Comparison of ENCODE assay signal across 10 cellular contexts in the genomic region with DNA sequence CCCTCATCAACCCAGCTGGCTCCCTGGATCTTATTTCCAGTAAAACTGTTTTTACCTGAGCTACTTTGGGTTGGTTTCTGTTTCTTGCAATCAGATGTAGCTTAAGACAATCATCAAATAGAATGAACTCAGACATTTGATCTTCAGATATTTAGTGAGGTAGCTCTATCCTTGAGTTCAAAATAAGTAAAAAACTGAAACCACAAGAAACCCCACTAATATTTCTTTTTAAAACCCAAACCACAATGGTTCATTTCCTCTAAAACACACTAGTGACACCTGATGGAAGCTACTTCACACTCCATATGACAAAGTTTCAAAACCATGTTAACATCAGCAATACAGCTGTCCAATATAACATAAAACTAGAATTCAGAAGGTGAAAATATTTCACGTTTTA. TPM values are rescaled to one million over a fixed set of nuclear protein-coding genes. Genes with fewer than 3 reads are reported as not detected.
DNase-seq lines count a peak whose midpoint lies in the region; ATAC-seq and TF ChIP-seq lines count a peak whose summit lies in the region.
"Had no signal": no experiment of that assay in that cellular context is flagged by ENCODE, and none has a peak within 500 bp of the region (broad histone marks: within the 10 kb centered on the region; RNA-seq: fewer than 3 reads in every experiment).

No MANE protein-coding gene starts in this region.

- H3K27me3 ChIP-seq in CD8-positive, alpha-beta memory T cell (ENCODE audit: insufficient read depth, low read length, poor library complexity, severe bottlenecking) = no peaks in the 10 kb centered on the region
- H3K27me3 ChIP-seq in esophagus muscularis mucosa (no peaks in the 10 kb centered on the region), GM23248 (replicated peaks; ENCODE audit: insufficient read depth) (no peaks in the 10 kb centered on the region)

- CTCF ChIA-PET in CD8-positive, alpha-beta memory T cell (lab: Charles Lee) = interaction anchor here (1.2 kb wide), 1 partner anchor 14 kb away, joined by 6 read pairs; no protein-coding TSS in a partner anchor
- CTCF ChIA-PET in activated CD8-positive, alpha-beta T cell treated with anti-CD3 and anti-CD28 coated beads for 36 hours (lab: Charles Lee) = interaction anchor here (0.7 to 2.6 kb wide), 7 partner anchors 11 to 140 kb away, joined by 3 to 11 read pairs (median 3); no protein-coding TSS in a partner anchor

- H3K9me3 ChIP-seq in CD8-positive, alpha-beta memory T cell (ENCODE audit: low read length) = no peaks in the 10 kb centered on the region
- H3K9me3 ChIP-seq in esophagus muscularis mucosa (no peaks in the 10 kb centered on the region), GM23248 (ENCODE audit: low read depth) (no peaks in the 10 kb centered on the region)

- peak in 2 of 5 donors; percentile 28 to 59 for DNase-seq in CD8-positive, alpha-beta memory T cell
- no peak for DNase-seq in activated CD8-positive, alpha-beta T cell treated with anti-CD3 and anti-CD28 coated beads for 36 hours
- no peak for DNase-seq in esophagus muscularis mucosa (ENCODE audit: extremely low spot score)
- no peak for DNase-seq in GM23248
- DNase-seq in midbrain (lab: John Stamatoyannopoulos, UW) = no peak
- no peak for DNase-seq in NCI-H2029 treated with DMSO at 0.1 percent for 48 hours (lab: John Stamatoyannopoulos, UW)
- DNase-seq: NCI-H1092 treated with DMSO at 0.1 percent for 48 hours had no signal

- in situ Hi-C loops in GM23248 (cut with MboI) = no loop called here

- POLR2A ChIA-PET in CD8-positive, alpha-beta memory T cell (lab: Charles Lee) = no interaction called here
- POLR2A ChIA-PET in activated CD8-positive, alpha-beta T cell treated with anti-CD3 and anti-CD28 coated beads for 36 hours (lab: Charles Lee) = interaction anchor here (1.1 kb wide), 1 partner anchor 14 kb away, joined by 4 read pairs; no protein-coding TSS in a partner anchor

- no peaks in the 10 kb centered on the region for H3K9me3 Mint-ChIP-seq in CD8-positive, alpha-beta memory T cell
- no peaks in the 10 kb centered on the region for H3K9me3 Mint-ChIP-seq in activated CD8-positive, alpha-beta T cell treated with anti-CD3 and anti-CD28 coated beads for 36 hours
- H3K9me3 Mint-ChIP-seq: dendritic cell treated with granulocyte-macrophage colony-stimulating factor and Interleukin-4, amounts not matched to agents 40 ng/mL and 50 ng/mL, for 4 days had no signal

- peaks cover 12 to 51% (median 17%) of the 10 kb centered on the region in 3 donors for H3K36me3 Mint-ChIP-seq in CD8-positive, alpha-beta memory T cell
- peaks cover 16% of the 10 kb centered on the region for H3K36me3 Mint-ChIP-seq in activated CD8-positive, alpha-beta T cell treated with anti-CD3 and anti-CD28 coated beads for 36 hours (ENCODE audit: low read depth)

- peak overlapping the region; percentile 57 to 90 (median 76) for H3K27ac Mint-ChIP-seq in CD8-positive, alpha-beta memory T cell
- H3K27ac Mint-ChIP-seq in activated CD8-positive, alpha-beta T cell treated with anti-CD3 and anti-CD28 coated beads for 36 hours = peak overlapping the region; percentile 72
- H3K27ac Mint-ChIP-seq: dendritic cell treated with granulocyte-macrophage colony-stimulating factor and Interleukin-4, amounts not matched to agents 40 ng/mL and 50 ng/mL, for 4 days had no signal

- peaks cover 6% of the 10 kb centered on the region for H3K36me3 ChIP-seq in CD8-positive, alpha-beta memory T cell (ENCODE audit: insufficient read depth, low read length)
- H3K36me3 ChIP-seq in esophagus muscularis mucosa (peaks cover 8 to 45% (median 36%) of the 10 kb centered on the region in 4 donors), GM23248 (ENCODE audit: low read depth) (peaks cover 18% of the 10 kb centered on the region)

- intact Hi-C loops in activated CD8-positive, alpha-beta T cell treated with anti-CD3 and anti-CD28 coated beads for 36 hours (cut with micrococcal nuclease) = no loop called here
- intact Hi-C loops in esophagus muscularis mucosa (cut with DNase I) = no loop called here

- peaks cover 12% of the 10 kb centered on the region; the same call in 1 of the 2 replicates for H3K79me2 ChIP-seq in GM23248 (ENCODE audit: insufficient read depth)

- no peak for TF ChIP-seq CTCF in activated CD8-positive, alpha-beta T cell treated with anti-CD3 and anti-CD28 coated beads for 36 hours (IDR thresholded peaks at IDR 0.05)
- no peak for TF ChIP-seq CTCF in esophagus muscularis mucosa (IDR thresholded peaks at IDR 0.05)

- H4K20me1 ChIP-seq in GM23248 (ENCODE audit: insufficient read depth) = no peaks in the 10 kb centered on the region; the same call in 1 of the 2 replicates

- no peaks in the 10 kb centered on the region for H3K9me2 ChIP-seq in GM23248 (ENCODE audit: insufficient read depth)

- H3K4me3 ChIP-seq in CD8-positive, alpha-beta memory T cell (ENCODE audit: low read length) = no peak overlapping the region
- H3K4me3 ChIP-seq in esophagus muscularis mucosa (no peak overlapping the region), GM23248 (no peak overlapping the region)

- TF ChIP-seq EP300 in esophagus muscularis mucosa (IDR thresholded peaks at IDR 0.05) = no peak

- H3K9ac ChIP-seq in GM23248 = no peak overlapping the region

- H3K27me3 Mint-ChIP-seq in CD8-positive, alpha-beta memory T cell = no peaks in the 10 kb centered on the region
- no peaks in the 10 kb centered on the region for H3K27me3 Mint-ChIP-seq in activated CD8-positive, alpha-beta T cell treated with anti-CD3 and anti-CD28 coated beads for 36 hours
- H3K27me3 Mint-ChIP-seq: dendritic cell treated with granulocyte-macrophage colony-stimulating factor and Interleukin-4, amounts not matched to agents 40 ng/mL and 50 ng/mL, for 4 days had no signal

- H3K4me1 ChIP-seq in CD8-positive, alpha-beta memory T cell (ENCODE audit: insufficient read depth, low read length) = peaks cover 31% of the 10 kb centered on the region
- H3K4me1 ChIP-seq in esophagus muscularis mucosa (no peaks in the 10 kb centered on the region), GM23248 (ENCODE audit: insufficient read depth) (no peaks in the 10 kb centered on the region)

- no peaks in the 10 kb centered on the region for H3F3A ChIP-seq in GM23248 (ENCODE audit: insufficient read depth)

- no peak for TF ChIP-seq POLR2A in esophagus muscularis mucosa (IDR thresholded peaks at IDR 0.05; ENCODE audit: low read depth)

- H3K4me3 Mint-ChIP-seq in CD8-positive, alpha-beta memory T cell = peak overlapping the region in 6 of 7 donors; percentile 8 to 50 (median 40)
- H3K4me3 Mint-ChIP-seq in activated CD8-positive, alpha-beta T cell treated with anti-CD3 and anti-CD28 coated beads for 36 hours = no peak overlapping the region
- H3K4me3 Mint-ChIP-seq: dendritic cell treated with granulocyte-macrophage colony-stimulating factor and Interleukin-4, amounts not matched to agents 40 ng/mL and 50 ng/mL, for 4 days had no signal

- no peak overlapping the region for H3K4me2 ChIP-seq in GM23248 (ENCODE audit: unreplicated experiment)

- no peak overlapping the region for H3K27ac ChIP-seq in CD8-positive, alpha-beta memory T cell (ENCODE audit: low read depth, low read length)
- H3K27ac ChIP-seq in esophagus muscularis mucosa (replicated peaks in 1 of 4) = no peak overlapping the region
- H3K27ac ChIP-seq in GM23248 = no peak overlapping the region

- no peak overlapping the region for H2AFZ ChIP-seq in GM23248

- peaks cover 26 to 41% (median 38%) of the 10 kb centered on the region in 3 donors for H3K4me1 Mint-ChIP-seq in CD8-positive, alpha-beta memory T cell
- H3K4me1 Mint-ChIP-seq in activated CD8-positive, alpha-beta T cell treated with anti-CD3 and anti-CD28 coated beads for 36 hours (ENCODE audit: low read depth) = peaks cover 17% of the 10 kb centered on the region

- 71% methylated on average over 1 of the region's 1 CpG for WGBS in esophagus muscularis mucosa
- WGBS in GM23248 (ENCODE audit: low coverage in 1 of 2, low lambda C conversion rate in 2 of 2, missing lambda C conversion rate in 2 of 2), 2 experiments = 94 to 96% methylated on average over 1 of the region's 1 CpG

- ATAC-seq in GM19035 (IDR thresholded peaks at IDR 0.05; ENCODE audit: unreplicated experiment) = peak; percentile 65
- peak; percentile 64 for ATAC-seq in HG03045 (IDR thresholded peaks at IDR 0.05; ENCODE audit: unreplicated experiment)
- peak; percentile 74 for ATAC-seq in activated CD8-positive, alpha-beta T cell treated with anti-CD3 and anti-CD28 coated beads for 36 hours

RNA-seq across cellular contexts. Expression of a gene that starts 37.8 kb away (rescaled TPM):
- not detected for total RNA-seq in CD8-positive, alpha-beta memory T cell
- not detected for polyA plus RNA-seq in CD8-positive, alpha-beta memory T cell
- total RNA-seq in activated CD8-positive, alpha-beta T cell treated with anti-CD3 and anti-CD28 coated beads for 36 hours = not detected
- total RNA-seq in esophagus muscularis mucosa = not detected
- total RNA-seq in GM23248 (2014; rRNA removed; shearing (Covaris generic)) = not detected in 2 replicates
- not detected in 2 replicates for polyA plus RNA-seq in GM23248 (2016; fragmentation: Nextera tagmentation; extraction: Ambion mirVana)
